9 cellular contexts compared by ENCODE assay signal in genomic region chr2:74119324-74119723, GRCh38. TPM values are rescaled to one million over a fixed set of nuclear protein-coding genes. Genes with fewer than 3 reads are reported as not detected.
DNase-seq lines count a peak whose midpoint lies in the region; ATAC-seq and TF ChIP-seq lines count a peak whose summit lies in the region.
"Had no signal": no experiment of that assay in that cellular context is flagged by ENCODE, and none has a peak within 500 bp of the region (broad histone marks: within the 10 kb centered on the region; RNA-seq: fewer than 3 reads in every experiment).

No MANE protein-coding gene starts in this region.

- CTCF ChIA-PET in AG04450 (lab: Charles Lee): interaction anchor here (1.5 kb wide), 1 partner anchor 28 kb away, joined by 10 read pairs; the partner anchor contains the start of gene BOLA3

- DNase-seq in AG04450 (ENCODE audit: low read depth, low spot score) (no peak), GM12864 (ENCODE audit: low read depth) (no peak), RPMI7951 (ENCODE audit: low read depth) (peak; percentile 29), fibroblast of peridontal ligament (ENCODE audit: extremely low read depth) (peak; percentile 32), NCI-H2081 (lab: John Stamatoyannopoulos, UW) (no peak), left lobe of liver (ENCODE audit: low spot score) (no peak)
- DNase-seq: NCI-H2227 treated with DMSO at 0.1 percent for 48 hours had no signal

- ATAC-seq in GM18858 (IDR thresholded peaks at IDR 0.05; ENCODE audit: unreplicated experiment) (no peak), HG02610 (IDR thresholded peaks at IDR 0.05; ENCODE audit: unreplicated experiment) (no peak), left lobe of liver (no peak)

- no peak overlapping the region for H3K27ac ChIP-seq in AG04450 (ENCODE audit: low read depth, low read length)

- peaks cover 17% of the 10 kb centered on the region for H3K9me3 ChIP-seq in AG04450 (ENCODE audit: control insufficient read depth, insufficient read depth, low read length)

- no peaks in the 10 kb centered on the region for H3K27me3 ChIP-seq in AG04450 (ENCODE audit: control insufficient read depth, insufficient read depth, low read length)

- TF ChIP-seq CTCF in AG04450 (IDR thresholded peaks at IDR 0.05; ENCODE audit: low read depth, low read length): peak; percentile 28
- peak; percentile 22 for TF ChIP-seq CTCF in GM12864 (IDR thresholded peaks at IDR 0.05; ENCODE audit: low read depth, low read length, missing control alignments)

- H3K4me3 ChIP-seq in AG04450 (ENCODE audit: low read depth, low read length): no peak overlapping the region
- peak overlapping the region; percentile 79; the same call in 1 of the 2 replicates for H3K4me3 ChIP-seq in GM12864 (ENCODE audit: low read depth, low read length)

- POLR2A ChIA-PET in AG04450 (lab: Yijun Ruan, JAX): interaction anchor here (0.6 kb wide), 1 partner anchor 868 kb away, joined by 3 read pairs; no protein-coding TSS in a partner anchor

RNA-seq across cellular contexts. Expression of gene BOLA3, which starts 28.4 kb away (rescaled TPM):
- polyA plus RNA-seq in AG04450 (2011; rRNA removed): 28.1 and 38.6 TPM in 2 replicates
- polyA minus RNA-seq in AG04450 (2011; rRNA and poly(A)+ RNA removed): 4.2 and 4.5 TPM in 2 replicates
- total RNA-seq in RPMI7951 (2014; rRNA removed; shearing (Covaris generic)): 195 and 214 TPM in 2 replicates
- total RNA-seq in left lobe of liver: 12.8 TPM

RNA-seq across cellular contexts. Expression of gene MOB1A, which starts 59.4 kb away (rescaled TPM):
- polyA plus RNA-seq in AG04450 (2011; rRNA removed): 49.7 and 59.7 TPM in 2 replicates
- 29.1 and 50.8 TPM in 2 replicates for polyA minus RNA-seq in AG04450 (2011; rRNA and poly(A)+ RNA removed)
- total RNA-seq in RPMI7951 (2014; rRNA removed; shearing (Covaris generic)): 174 and 192 TPM in 2 replicates
- 28.4 TPM for total RNA-seq in left lobe of liver

Comparison
In these comparisons a context has a peak if more than half of its experiments do, and no peak if none do; other contexts are left out.
1. DNase-seq: peak in RPMI7951 (single experiment) and fibroblast of peridontal ligament (single experiment); none in AG04450 (single experiment), GM12864 (single experiment), NCI-H2081 (0 of 2) and left lobe of liver (single experiment).
2. RNA of gene BOLA3, which starts 28.4 kb away (total RNA-seq): 195 to 214 TPM in RPMI7951; 12.8 TPM in left lobe of liver (single experiment); every median in the first group is over 10 times any median in the second.